8 cellular contexts compared by ENCODE assay signal in the genomic region with DNA sequence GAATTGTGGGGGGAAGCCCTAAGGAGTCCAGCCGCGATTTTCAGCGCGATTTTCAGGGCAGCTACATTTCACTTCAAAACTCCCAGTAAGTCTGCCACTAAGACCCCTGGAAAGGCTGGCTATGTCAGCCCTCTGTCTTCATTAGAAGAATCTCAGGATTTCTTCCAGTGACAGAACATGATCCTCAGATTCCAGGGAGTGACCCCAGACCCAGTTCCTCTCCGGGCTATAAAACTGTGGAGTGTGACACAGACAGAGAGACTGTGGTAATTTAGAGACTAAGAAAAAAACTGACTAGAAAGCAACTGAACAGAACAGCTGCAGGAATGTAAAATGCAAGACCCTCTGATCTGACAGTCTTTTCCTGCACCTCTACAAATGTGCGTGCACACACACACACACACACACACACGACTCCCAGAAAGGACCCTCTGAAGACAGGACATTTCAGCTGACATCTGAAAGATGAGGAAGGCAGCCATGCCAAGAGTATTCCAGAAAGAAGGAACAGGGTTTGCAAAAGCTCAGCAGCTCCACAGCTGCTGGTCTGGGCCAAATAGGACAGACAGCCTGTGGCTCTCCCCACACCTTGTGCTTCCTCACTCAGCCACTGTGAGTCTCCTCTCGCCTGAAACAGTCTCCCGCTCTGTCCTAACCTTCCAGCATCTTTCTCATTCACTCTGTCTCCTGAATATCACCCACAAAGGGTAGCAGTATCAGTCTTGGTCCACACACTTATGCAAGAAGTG.
DNase-seq lines count a peak whose midpoint lies in the region; ATAC-seq and TF ChIP-seq lines count a peak whose summit lies in the region.

No MANE protein-coding gene starts in this region.

- no peak for DNase-seq in activated CD4-positive, alpha-beta T cell treated with anti-CD3 and anti-CD28 coated beads, Interleukin-2, amount 10 ng/mL, durations not matched to agents 7 days and 5 days
- DNase-seq in activated CD4-positive, alpha-beta T cell treated with anti-CD3 and anti-CD28 coated beads, Interleukin-2, amount 50 U/mL, for 4 hours = no peak
- DNase-seq in RWPE2 (ENCODE audit: low spot score) (no peak), spleen (no peak), NCI-H2107 (lab: John Stamatoyannopoulos, UW) (no peak), hepatic stellate cell (ENCODE audit: low spot score) (no peak)

- TF ChIP-seq EP300 in gastroesophageal sphincter (IDR thresholded peaks at IDR 0.05) = no peak

- CTCF ChIA-PET in activated CD4-positive, alpha-beta T cell treated with anti-CD3 and anti-CD28 coated beads, Interleukin-2, amount 10 ng/mL, durations not matched to agents 7 days and 5 days (lab: Charles Lee) = interaction anchor here (1.1 to 2.1 kb wide), 7 partner anchors 10 to 34 kb away, joined by 3 to 10 read pairs (median 4); no protein-coding TSS in a partner anchor

- no peaks in the 10 kb centered on the region for H3K4me1 ChIP-seq in RWPE2 (ENCODE audit: insufficient read depth, poor library complexity, severe bottlenecking)
- H3K4me1 ChIP-seq in gastroesophageal sphincter = peaks cover 0 to 13% (median 5%) of the 10 kb centered on the region in 3 donors
- peaks cover 51 to 82% (median 76%) of the 10 kb centered on the region in 6 donors for H3K4me1 ChIP-seq in spleen

- TF ChIP-seq POLR2A in gastroesophageal sphincter (IDR thresholded peaks at IDR 0.05) = no peak
- TF ChIP-seq POLR2A in spleen (IDR thresholded peaks at IDR 0.05) = no peak

- intact Hi-C loops in spleen (cut with DNase I; ENCODE audit: low total_unique reads) = loop anchor here (5.0 to 10.0 kb wide), 2 partner anchors 52 to 76 kb away; no protein-coding TSS in a partner anchor

- POLR2A ChIA-PET in activated CD4-positive, alpha-beta T cell treated with anti-CD3 and anti-CD28 coated beads, Interleukin-2, amount 10 ng/mL, durations not matched to agents 7 days and 5 days (lab: Charles Lee) = interaction anchor here (1.0 to 1.1 kb wide), 3 partner anchors 12 to 82 kb away, joined by 4 to 6 read pairs (median 4); no protein-coding TSS in a partner anchor

- H3K27me3 ChIP-seq in RWPE2 (ENCODE audit: insufficient read depth, poor library complexity, severe bottlenecking) (no peaks in the 10 kb centered on the region), gastroesophageal sphincter (no peaks in the 10 kb centered on the region), spleen (replicated peaks in 1 of 7) (no peaks in the 10 kb centered on the region)

- TF ChIP-seq CTCF in RWPE2 (IDR thresholded peaks at IDR 0.05; ENCODE audit: poor library complexity, severe bottlenecking) = peak; percentile 17
- peak in 1 of 4 experiments; percentile 25 for TF ChIP-seq CTCF in gastroesophageal sphincter (IDR thresholded peaks at IDR 0.05)
- TF ChIP-seq CTCF in spleen (IDR thresholded peaks at IDR 0.05 in 8 of 11, conservative IDR thresholded peaks at IDR 0.05 in 3 of 11) = peak in 2 of 11 experiments; percentile 9 to 41

- peak overlapping the region; percentile 92 for H3K27ac Mint-ChIP-seq in activated CD4-positive, alpha-beta T cell treated with anti-CD3 and anti-CD28 coated beads, Interleukin-2, amount 10 ng/mL, durations not matched to agents 7 days and 5 days

- H3K9me3 ChIP-seq in RWPE2 (ENCODE audit: severe bottlenecking) (no peaks in the 10 kb centered on the region), gastroesophageal sphincter (no peaks in the 10 kb centered on the region), spleen (no peaks in the 10 kb centered on the region)

- H3K4me3 Mint-ChIP-seq in activated CD4-positive, alpha-beta T cell treated with anti-CD3 and anti-CD28 coated beads, Interleukin-2, amount 10 ng/mL, durations not matched to agents 7 days and 5 days = peak overlapping the region; percentile 44

- ATAC-seq in RWPE2 (ENCODE audit: low read depth) = peak; percentile 79
- ATAC-seq in gastroesophageal sphincter = peak; percentile 63
- no peak for ATAC-seq in HG03108 (IDR thresholded peaks at IDR 0.05; ENCODE audit: unreplicated experiment)

- 72 to 74% methylated on average over 3 to 4 of the region's 9 CpGs for WGBS in gastroesophageal sphincter (ENCODE audit: low coverage in 1 of 2), 2 donors
- 62 to 72% (median 65%) methylated on average over 9 of the region's 9 CpGs for WGBS in spleen, 5 donors

- no peak overlapping the region for H3K4me3 ChIP-seq in RWPE2 (ENCODE audit: severe bottlenecking)
- H3K4me3 ChIP-seq in gastroesophageal sphincter = no peak overlapping the region
- no peak overlapping the region for H3K4me3 ChIP-seq in spleen

- no peaks in the 10 kb centered on the region for H3K36me3 ChIP-seq in RWPE2 (ENCODE audit: low read depth)
- H3K36me3 ChIP-seq in gastroesophageal sphincter = no peaks in the 10 kb centered on the region
- H3K36me3 ChIP-seq in spleen = no peaks in the 10 kb centered on the region

- H3K9me3 Mint-ChIP-seq in activated CD4-positive, alpha-beta T cell treated with anti-CD3 and anti-CD28 coated beads, Interleukin-2, amount 10 ng/mL, durations not matched to agents 7 days and 5 days = peaks cover 10% of the 10 kb centered on the region

- peaks cover 75% of the 10 kb centered on the region for H3K4me1 Mint-ChIP-seq in activated CD4-positive, alpha-beta T cell treated with anti-CD3 and anti-CD28 coated beads, Interleukin-2, amount 10 ng/mL, durations not matched to agents 7 days and 5 days

- H3K27ac ChIP-seq in RWPE2 (ENCODE audit: poor library complexity, severe bottlenecking) (no peak overlapping the region), gastroesophageal sphincter (no peak overlapping the region), spleen (peak overlapping the region; percentile 74 to 88 (median 86))

- peaks cover 17% of the 10 kb centered on the region for H3K36me3 Mint-ChIP-seq in activated CD4-positive, alpha-beta T cell treated with anti-CD3 and anti-CD28 coated beads, Interleukin-2, amount 10 ng/mL, durations not matched to agents 7 days and 5 days (ENCODE audit: low read depth)

- peaks cover 8% of the 10 kb centered on the region for H3K27me3 Mint-ChIP-seq in activated CD4-positive, alpha-beta T cell treated with anti-CD3 and anti-CD28 coated beads, Interleukin-2, amount 10 ng/mL, durations not matched to agents 7 days and 5 days

Comparison
In these comparisons a context has a peak if more than half of its experiments do, and no peak if none do; other contexts are left out.
1. H3K27ac ChIP-seq: peak in spleen (8 of 8); none in RWPE2 (single experiment) and gastroesophageal sphincter (0 of 4).